In the genomic region with DNA sequence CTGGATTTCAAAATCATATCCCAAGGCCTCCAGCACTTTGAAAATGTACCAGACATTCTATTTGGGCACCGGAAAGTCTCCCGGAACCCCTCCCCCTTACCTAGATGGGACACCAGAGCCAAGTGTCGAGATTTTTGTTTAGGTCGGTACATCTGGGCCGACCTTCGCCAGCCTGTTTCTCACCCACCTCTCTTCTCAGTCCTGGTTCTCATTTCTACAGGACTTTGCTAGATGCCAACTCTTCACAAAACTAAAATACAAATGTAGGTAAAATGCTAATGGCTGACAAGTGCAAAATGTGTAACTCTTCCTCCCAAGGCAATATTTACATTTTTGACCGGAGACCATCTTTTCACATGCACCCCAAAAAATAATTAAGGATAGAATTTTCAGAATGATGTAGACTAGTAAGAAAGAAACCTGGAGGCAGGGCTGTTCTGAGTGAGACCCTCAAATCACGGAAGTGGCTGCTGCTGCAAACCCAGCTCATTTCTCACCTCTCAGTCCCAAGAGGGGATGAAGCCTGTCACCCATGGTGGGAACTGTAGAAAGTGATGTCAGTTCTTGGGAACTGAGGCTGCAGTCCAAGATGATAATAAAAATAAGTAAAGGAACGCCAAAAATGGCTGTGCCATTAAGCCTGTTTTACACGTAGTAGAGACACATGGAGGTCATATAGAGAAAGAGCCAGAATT, we compare ENCODE assay signal across 11 cellular contexts. TPM values are rescaled to one million over a fixed set of nuclear protein-coding genes. Genes with fewer than 3 reads are reported as not detected.
DNase-seq lines count a peak whose midpoint lies in the region; ATAC-seq and TF ChIP-seq lines count a peak whose summit lies in the region.
"Not testable (repeated sequence)": the region's sequence is repeated elsewhere in the genome, so short reads cannot be mapped to it uniquely, and the experiment has no call there.
"Had no signal": no experiment of that assay in that cellular context is flagged by ENCODE, and none has a peak within 500 bp of the region (broad histone marks: within the 10 kb centered on the region; RNA-seq: fewer than 3 reads in every experiment).

No MANE protein-coding gene starts in this region.

- H3K36me3 ChIP-seq in DND-41 (ENCODE audit: insufficient read depth, low read length); MG63; neuronal stem cell (replicated peaks in 1 of 2; ENCODE audit: control insufficient read depth in 2 of 2, insufficient read depth in 2 of 2, low read length in 2 of 2); thymus (ENCODE audit: control insufficient read depth, insufficient read depth): not testable (repeated sequence)

- DNase-seq in DND-41; MG63; activated CD8-positive, alpha-beta memory T cell treated with anti-CD3 and anti-CD28 coated beads, Interleukin-2, amount 10 ng/mL, durations not matched to agents 7 days and 5 days; coronary artery (ENCODE audit: low spot score); immature natural killer cell; neuronal stem cell (ENCODE audit: low spot score): not testable (repeated sequence)

- peaks cover 21% of the 10 kb centered on the region for H3K4me1 ChIP-seq in DND-41 (ENCODE audit: insufficient read depth, low read length)
- not testable (repeated sequence) for H3K4me1 ChIP-seq in neuronal stem cell (ENCODE audit: control insufficient read depth in 2 of 2, insufficient read depth in 1 of 2, low read depth in 1 of 2, low read length in 2 of 2); thymus (ENCODE audit: control insufficient read depth, insufficient read depth, low read length)

- not testable (repeated sequence) for H2AK5ac ChIP-seq in neuronal stem cell (ENCODE audit: low read depth, low read length)

- WGBS in neuronal stem cell (ENCODE audit: extremely low coverage in 2 of 2, insufficient read length in 2 of 2, insufficient replicate concordance in 1 of 2), 2 donors: no CpG with 5 or more reads among the region's 10 CpGs
- 56% methylated on average over 10 of the region's 10 CpGs for WGBS in thymus

- H3K4me3 ChIP-seq in DND-41 (ENCODE audit: low read depth in 1 of 2, low read length in 2 of 2) (peak overlapping the region; percentile 51 to 74; a peak in 3 of 4 replicates), MG63 (peak overlapping the region; percentile 59), coronary artery (peak overlapping the region; percentile 91), neuronal stem cell (ENCODE audit: low read length in 2 of 2) (peak overlapping the region in 1 of 2 donors; percentile 63), thymus (ENCODE audit: low read length) (peak overlapping the region; percentile 57)

- not testable (repeated sequence) for H3K23ac ChIP-seq in neuronal stem cell (ENCODE audit: low read depth, low read length, poor library complexity)

- H4K20me1 ChIP-seq in DND-41 (ENCODE audit: insufficient read depth, low read length): not testable (repeated sequence)

- not testable (repeated sequence) for H2BK5ac ChIP-seq in neuronal stem cell (ENCODE audit: low read length)

- H4K8ac ChIP-seq in neuronal stem cell (ENCODE audit: low read depth, low read length): not testable (repeated sequence)

- H4K91ac ChIP-seq in neuronal stem cell (ENCODE audit: low read depth, low read length, poor library complexity): not testable (repeated sequence)

- not testable (repeated sequence) for H3K79me2 ChIP-seq in DND-41 (ENCODE audit: insufficient read depth, low read length)

- H3K4me1 Mint-ChIP-seq in activated CD8-positive, alpha-beta memory T cell treated with anti-CD3 and anti-CD28 coated beads, Interleukin-2, amount 10 ng/mL, durations not matched to agents 7 days and 5 days: peaks cover 15% of the 10 kb centered on the region
- H3K4me1 Mint-ChIP-seq in immature natural killer cell: peaks cover 10 to 17% of the 10 kb centered on the region in 2 donors

- not testable (repeated sequence) for H3K79me1 ChIP-seq in neuronal stem cell (ENCODE audit: low read depth, low read length)

- not testable (repeated sequence) for H3K27me3 Mint-ChIP-seq in activated CD8-positive, alpha-beta memory T cell treated with anti-CD3 and anti-CD28 coated beads, Interleukin-2, amount 10 ng/mL, durations not matched to agents 7 days and 5 days; immature natural killer cell (ENCODE audit: low read depth in 3 of 3)

- H3K27ac Mint-ChIP-seq in activated CD8-positive, alpha-beta memory T cell treated with anti-CD3 and anti-CD28 coated beads, Interleukin-2, amount 10 ng/mL, durations not matched to agents 7 days and 5 days: peak overlapping the region; percentile 76
- peak overlapping the region; percentile 74 to 93 (median 89) for H3K27ac Mint-ChIP-seq in immature natural killer cell

- peak overlapping the region; percentile 75 for H3K9ac ChIP-seq in DND-41 (ENCODE audit: low read depth, low read length)
- not testable (repeated sequence) for H3K9ac ChIP-seq in neuronal stem cell (ENCODE audit: low read depth, low read length, poor library complexity)

- not testable (repeated sequence) for H3K9me3 ChIP-seq in DND-41 (ENCODE audit: insufficient read depth, low read length, severe bottlenecking); MG63; neuronal stem cell (replicated peaks in 1 of 2; ENCODE audit: control insufficient read depth in 2 of 2, insufficient read depth in 1 of 2, low read depth in 1 of 2, low read length in 2 of 2); thymus (ENCODE audit: control insufficient read depth)

- not testable (repeated sequence) for H2BK15ac ChIP-seq in neuronal stem cell (ENCODE audit: low read length)

- H2BK120ac ChIP-seq in neuronal stem cell (ENCODE audit: low read depth, low read length): not testable (repeated sequence)

- ATAC-seq in DND-41 (ENCODE audit: insufficient read depth, low read depth) (peak; percentile 0; the same call in 2 of the 3 replicates), GM21825 (IDR thresholded peaks at IDR 0.05; ENCODE audit: unreplicated experiment) (peak; percentile 12)
- ATAC-seq in activated CD8-positive, alpha-beta memory T cell treated with anti-CD3 and anti-CD28 coated beads, Interleukin-2, amount 10 ng/mL, durations not matched to agents 7 days and 5 days: peak; percentile 2

- not testable (repeated sequence) for TF ChIP-seq CTCF in DND-41 (IDR thresholded peaks at IDR 0.05; ENCODE audit: borderline replicate concordance, extremely low read depth, low read length, poor library complexity, severe bottlenecking); coronary artery (IDR thresholded peaks at IDR 0.05)

- CTCF ChIA-PET in activated CD8-positive, alpha-beta memory T cell treated with anti-CD3 and anti-CD28 coated beads, Interleukin-2, amount 10 ng/mL, durations not matched to agents 7 days and 5 days (lab: Charles Lee): interaction anchor here (1.2 to 1.8 kb wide), 4 partner anchors 10 to 405 kb away, joined by 3 to 4 read pairs (median 4); no protein-coding TSS in a partner anchor

- peak overlapping the region; percentile 79 for H2AFZ ChIP-seq in DND-41 (ENCODE audit: low read depth, low read length)
- H2AFZ ChIP-seq in neuronal stem cell (ENCODE audit: low read length): peak overlapping the region; percentile 96

- not testable (repeated sequence) for H3K14ac ChIP-seq in neuronal stem cell (ENCODE audit: low read length)

- H3K27me3 ChIP-seq in DND-41 (ENCODE audit: insufficient read depth, low read length, poor library complexity); MG63; thymus (ENCODE audit: control insufficient read depth, insufficient read depth): not testable (repeated sequence)
- peaks cover 0 to 12% (median 0%) of the 10 kb centered on the region in 3 experiments for H3K27me3 ChIP-seq in neuronal stem cell (ENCODE audit: control insufficient read depth in 3 of 3, insufficient read depth in 3 of 3, low read depth in 1 of 3, low read length in 3 of 3)

- H3K18ac ChIP-seq in neuronal stem cell (ENCODE audit: low read length): not testable (repeated sequence)

- H3K27ac ChIP-seq in DND-41 (ENCODE audit: low read length) (peak overlapping the region; percentile 91), coronary artery (peak overlapping the region; percentile 84 to 99)
- not testable (repeated sequence) for H3K27ac ChIP-seq in neuronal stem cell (replicated peaks; ENCODE audit: low read length); thymus (ENCODE audit: low read depth)

- peak overlapping the region; percentile 80 for H3K4me2 ChIP-seq in DND-41 (ENCODE audit: insufficient read depth, low read length)
- not testable (repeated sequence) for H3K4me2 ChIP-seq in neuronal stem cell (ENCODE audit: insufficient read depth, low read length, poor library complexity, severe bottlenecking)

- H3K4ac ChIP-seq in neuronal stem cell (ENCODE audit: low read length): not testable (repeated sequence)

- peak overlapping the region; percentile 88 for H3K4me3 Mint-ChIP-seq in activated CD8-positive, alpha-beta memory T cell treated with anti-CD3 and anti-CD28 coated beads, Interleukin-2, amount 10 ng/mL, durations not matched to agents 7 days and 5 days
- peak overlapping the region; percentile 93 to 99 (median 97) for H3K4me3 Mint-ChIP-seq in immature natural killer cell

- not testable (repeated sequence) for H2BK12ac ChIP-seq in neuronal stem cell (ENCODE audit: low read length)

- H3K9me3 Mint-ChIP-seq in activated CD8-positive, alpha-beta memory T cell treated with anti-CD3 and anti-CD28 coated beads, Interleukin-2, amount 10 ng/mL, durations not matched to agents 7 days and 5 days (ENCODE audit: low read depth); immature natural killer cell: not testable (repeated sequence)

- not testable (repeated sequence) for H3K36me3 Mint-ChIP-seq in activated CD8-positive, alpha-beta memory T cell treated with anti-CD3 and anti-CD28 coated beads, Interleukin-2, amount 10 ng/mL, durations not matched to agents 7 days and 5 days; immature natural killer cell

RNA-seq across cellular contexts. Expression of a gene that starts 14.7 kb away (rescaled TPM):
- total RNA-seq in MG63 (2014; rRNA removed; shearing (Covaris generic); ENCODE audit: low replicate concordance): not detected in 2 replicates
- 1 to 10 TPM; 2.9 to 3.3 TPM for total RNA-seq in activated CD8-positive, alpha-beta memory T cell treated with anti-CD3 and anti-CD28 coated beads, Interleukin-2, amount 10 ng/mL, durations not matched to agents 7 days and 5 days
- under 1 TPM; 0.09 to 0.82 (median 0.32) TPM for polyA plus RNA-seq in immature natural killer cell
- polyA plus RNA-seq in neuronal stem cell (2013, experiment 1 of 2): 0.96 TPM
- 0.98 TPM for polyA plus RNA-seq in neuronal stem cell (2013, experiment 2 of 2)
- polyA plus RNA-seq in thymus: 0.89 TPM

RNA-seq across cellular contexts. Expression of a gene that starts 34.3 kb away (rescaled TPM):
- not detected in 2 replicates for total RNA-seq in MG63 (2014; rRNA removed; shearing (Covaris generic); ENCODE audit: low replicate concordance)
- total RNA-seq in activated CD8-positive, alpha-beta memory T cell treated with anti-CD3 and anti-CD28 coated beads, Interleukin-2, amount 10 ng/mL, durations not matched to agents 7 days and 5 days: under 1 TPM in 1 of 2 experiments, not detected in 1; 0.12 TPM
- polyA plus RNA-seq in immature natural killer cell (not detected), thymus (0.34 TPM)
- not detected for polyA plus RNA-seq in neuronal stem cell (2013, experiment 1 of 2)
- polyA plus RNA-seq in neuronal stem cell (2013, experiment 2 of 2): not detected
- total RNA-seq: H1, left cardiac atrium, RPMI7951 had no signal

RNA-seq across cellular contexts. Expression of a gene that starts 48.4 kb away (rescaled TPM):
- total RNA-seq in MG63 (2014; rRNA removed; shearing (Covaris generic); ENCODE audit: low replicate concordance): 2.0 and 13.5 TPM in 2 replicates
- 10 to 100 TPM; 16.0 to 19.4 TPM for total RNA-seq in activated CD8-positive, alpha-beta memory T cell treated with anti-CD3 and anti-CD28 coated beads, Interleukin-2, amount 10 ng/mL, durations not matched to agents 7 days and 5 days
- polyA plus RNA-seq in immature natural killer cell (10 to 100 TPM; 14.7 to 22.1 (median 15.8) TPM), thymus (39.6 TPM)
- 13.4 TPM for polyA plus RNA-seq in neuronal stem cell (2013, experiment 1 of 2)
- polyA plus RNA-seq in neuronal stem cell (2013, experiment 2 of 2): 13.9 TPM

RNA-seq across cellular contexts. Expression of a gene that starts 57.0 kb away (rescaled TPM):
- 6.7 and 27.5 TPM in 2 replicates for total RNA-seq in MG63 (2014; rRNA removed; shearing (Covaris generic); ENCODE audit: low replicate concordance)
- total RNA-seq in activated CD8-positive, alpha-beta memory T cell treated with anti-CD3 and anti-CD28 coated beads, Interleukin-2, amount 10 ng/mL, durations not matched to agents 7 days and 5 days: 10 to 100 TPM; 61.7 to 87.0 TPM
- polyA plus RNA-seq in immature natural killer cell (10 to 100 TPM in 2 of 3 donors, 1 to 10 TPM in 1; 8.2 to 13.3 (median 12.0) TPM), thymus (11.6 TPM)
- polyA plus RNA-seq in neuronal stem cell (2013, experiment 1 of 2): 15.2 TPM
- 15.1 TPM for polyA plus RNA-seq in neuronal stem cell (2013, experiment 2 of 2)
